17 cellular contexts compared by ENCODE assay signal in genomic region chr7:157445246-157445955, GRCh38.
DNase-seq lines count a peak whose midpoint lies in the region; ATAC-seq and TF ChIP-seq lines count a peak whose summit lies in the region.
"Had no signal": no experiment of that assay in that cellular context is flagged by ENCODE, and none has a peak within 500 bp of the region (broad histone marks: within the 10 kb centered on the region; RNA-seq: fewer than 3 reads in every experiment).

No MANE protein-coding gene starts in this region.

- no peaks in the 10 kb centered on the region for H3K36me3 ChIP-seq in testis (ENCODE audit: low read depth, missing control alignments)

- TF ChIP-seq POLR2A in NB4 (IDR thresholded peaks at IDR 0.05; ENCODE audit: extremely low read depth, insufficient read length), result no peak
- TF ChIP-seq POLR2A in testis (IDR thresholded peaks at IDR 0.05), result no peak

- peaks cover 4% of the 10 kb centered on the region for H3K27me3 Mint-ChIP-seq in activated CD4-positive, alpha-beta memory T cell treated with anti-CD3 and anti-CD28 coated beads, Interleukin-2, amount 10 ng/mL, durations not matched to agents 7 days and 5 days
- H3K27me3 Mint-ChIP-seq in activated CD4-positive, alpha-beta memory T cell treated with anti-CD3 and anti-CD28 coated beads for 36 hours, result no peaks in the 10 kb centered on the region
- H3K27me3 Mint-ChIP-seq in mesothelial cell of epicardium (ENCODE audit: low read depth), result no peaks in the 10 kb centered on the region

- WGBS in testis, 2 donors, result 77 to 81% methylated on average over 14 to 16 of the region's 16 CpGs

- no peaks in the 10 kb centered on the region for H3K9me3 Mint-ChIP-seq in activated CD4-positive, alpha-beta memory T cell treated with anti-CD3 and anti-CD28 coated beads, Interleukin-2, amount 10 ng/mL, durations not matched to agents 7 days and 5 days
- H3K9me3 Mint-ChIP-seq in activated CD4-positive, alpha-beta memory T cell treated with anti-CD3 and anti-CD28 coated beads for 36 hours, result peaks cover 2% of the 10 kb centered on the region
- H3K9me3 Mint-ChIP-seq in mesothelial cell of epicardium, result peaks cover 4% of the 10 kb centered on the region

- POLR2A ChIA-PET in activated CD4-positive, alpha-beta memory T cell treated with anti-CD3 and anti-CD28 coated beads, Interleukin-2, amount 10 ng/mL, durations not matched to agents 7 days and 5 days (lab: Charles Lee), result no interaction called here
- POLR2A ChIA-PET in activated CD4-positive, alpha-beta memory T cell treated with anti-CD3 and anti-CD28 coated beads for 36 hours (lab: Charles Lee), result no interaction called here

- peak; percentile 12 for DNase-seq in activated CD4-positive, alpha-beta memory T cell treated with anti-CD3 and anti-CD28 coated beads, Interleukin-2, amount 10 ng/mL, durations not matched to agents 7 days and 5 days
- no peak for DNase-seq in activated CD4-positive, alpha-beta memory T cell treated with anti-CD3 and anti-CD28 coated beads for 36 hours
- DNase-seq in NB4 (ENCODE audit: low read depth), result peak; percentile 79
- DNase-seq in left lobe of liver (ENCODE audit: low spot score), result peak; percentile 28
- DNase-seq in sciatic nerve (ENCODE audit: low spot score), result peak; percentile 35
- no peak for DNase-seq in mesothelial cell of epicardium (ENCODE audit: low spot score in 2 of 2, unreplicated experiment in 2 of 2)
- no peak for DNase-seq in testis
- DNase-seq: AML-193, DMS79 treated with DMSO at 0.1 percent for 48 hours, HFFc6, NCI-H1436 treated with DMSO at 0.1 percent for 48 hours, NCI-H2029 treated with DMSO at 0.1 percent for 48 hours, SHP77 had no signal

- no peaks in the 10 kb centered on the region for H3K4me1 Mint-ChIP-seq in activated CD4-positive, alpha-beta memory T cell treated with anti-CD3 and anti-CD28 coated beads, Interleukin-2, amount 10 ng/mL, durations not matched to agents 7 days and 5 days
- H3K4me1 Mint-ChIP-seq in activated CD4-positive, alpha-beta memory T cell treated with anti-CD3 and anti-CD28 coated beads for 36 hours (ENCODE audit: low read depth), result no peaks in the 10 kb centered on the region
- no peaks in the 10 kb centered on the region for H3K4me1 Mint-ChIP-seq in mesothelial cell of epicardium
- H3K4me1 Mint-ChIP-seq: CD14-positive monocyte had no signal

- H3K9me3 ChIP-seq in testis, result no peaks in the 10 kb centered on the region

- no peak overlapping the region for H3K27ac ChIP-seq in testis
- H3K27ac ChIP-seq: 22Rv1, HL-60 had no signal

- ATAC-seq in left lobe of liver (no peak), sciatic nerve (no peak), HG02588 (IDR thresholded peaks at IDR 0.05; ENCODE audit: unreplicated experiment) (no peak)

- CTCF ChIA-PET in activated CD4-positive, alpha-beta memory T cell treated with anti-CD3 and anti-CD28 coated beads, Interleukin-2, amount 10 ng/mL, durations not matched to agents 7 days and 5 days (lab: Charles Lee), result no interaction called here
- CTCF ChIA-PET in activated CD4-positive, alpha-beta memory T cell treated with anti-CD3 and anti-CD28 coated beads for 36 hours (lab: Charles Lee), result no interaction called here

- no peaks in the 10 kb centered on the region for H3K27me3 ChIP-seq in testis

- H3K36me3 Mint-ChIP-seq in activated CD4-positive, alpha-beta memory T cell treated with anti-CD3 and anti-CD28 coated beads, Interleukin-2, amount 10 ng/mL, durations not matched to agents 7 days and 5 days (ENCODE audit: low read depth), result peaks cover 3% of the 10 kb centered on the region
- H3K36me3 Mint-ChIP-seq in activated CD4-positive, alpha-beta memory T cell treated with anti-CD3 and anti-CD28 coated beads for 36 hours, result no peaks in the 10 kb centered on the region
- no peaks in the 10 kb centered on the region for H3K36me3 Mint-ChIP-seq in mesothelial cell of epicardium
- H3K36me3 Mint-ChIP-seq: CD14-positive monocyte had no signal

- H3K4me1 ChIP-seq in testis, result no peaks in the 10 kb centered on the region

- H3K4me3 Mint-ChIP-seq in activated CD4-positive, alpha-beta memory T cell treated with anti-CD3 and anti-CD28 coated beads, Interleukin-2, amount 10 ng/mL, durations not matched to agents 7 days and 5 days, result no peak overlapping the region
- no peak overlapping the region for H3K4me3 Mint-ChIP-seq in activated CD4-positive, alpha-beta memory T cell treated with anti-CD3 and anti-CD28 coated beads for 36 hours
- no peak overlapping the region for H3K4me3 Mint-ChIP-seq in mesothelial cell of epicardium
- H3K4me3 Mint-ChIP-seq: CD14-positive monocyte, HFFc6 had no signal

- TF ChIP-seq CTCF in NB4 (IDR thresholded peaks at IDR 0.05; ENCODE audit: low read depth, low read length) (no peak), mesothelial cell of epicardium (IDR thresholded peaks at IDR 0.05; ENCODE audit: unreplicated experiment) (no peak), testis (IDR thresholded peaks at IDR 0.05) (no peak)

- intact Hi-C loops in activated CD4-positive, alpha-beta memory T cell treated with anti-CD3 and anti-CD28 coated beads for 36 hours (cut with micrococcal nuclease), result no loop called here
- intact Hi-C loops in sciatic nerve (cut with DNase I) (no loop called here), testis (cut with DNase I; ENCODE audit: low total_unique reads) (no loop called here)

- H3K4me3 ChIP-seq in NB4 (ENCODE audit: low read depth, low read length) (no peak overlapping the region), testis (no peak overlapping the region)

- H3K27ac Mint-ChIP-seq in activated CD4-positive, alpha-beta memory T cell treated with anti-CD3 and anti-CD28 coated beads, Interleukin-2, amount 10 ng/mL, durations not matched to agents 7 days and 5 days, result no peak overlapping the region
- no peak overlapping the region for H3K27ac Mint-ChIP-seq in activated CD4-positive, alpha-beta memory T cell treated with anti-CD3 and anti-CD28 coated beads for 36 hours
- H3K27ac Mint-ChIP-seq in mesothelial cell of epicardium, result no peak overlapping the region
- H3K27ac Mint-ChIP-seq: HFFc6 had no signal

Comparison
In these comparisons a context has a peak if more than half of its experiments do, and no peak if none do; other contexts are left out.
1. DNase-seq: peak in activated CD4-positive, alpha-beta memory T cell treated with anti-CD3 and anti-CD28 coated beads, Interleukin-2, amount 10 ng/mL, durations not matched to agents 7 days and 5 days (single experiment), NB4 (single experiment), left lobe of liver (single experiment) and sciatic nerve (single experiment); none in activated CD4-positive, alpha-beta memory T cell treated with anti-CD3 and anti-CD28 coated beads for 36 hours (single experiment), mesothelial cell of epicardium (0 of 2) and testis (single experiment).